16 cellular contexts compared by ENCODE assay signal in genomic region chr3:180325958-180326357, GRCh38.
A peak's percentile ranks its signal among the peaks of the same experiment; 100 is the strongest.
DNase-seq lines count a peak whose midpoint lies in the region; ATAC-seq and TF ChIP-seq lines count a peak whose summit lies in the region.
"Had no signal": no experiment of that assay in that cellular context is flagged by ENCODE, and none has a peak within 500 bp of the region (broad histone marks: within the 10 kb centered on the region; RNA-seq: fewer than 3 reads in every experiment).

No MANE protein-coding gene starts in this region.

- H3K9me3 Mint-ChIP-seq in GM23338 (no peaks in the 10 kb centered on the region), endodermal cell (no peaks in the 10 kb centered on the region), neural crest cell (no peaks in the 10 kb centered on the region)
- H3K9me3 Mint-ChIP-seq: CD8-positive, alpha-beta T cell had no signal

- no peak overlapping the region; the same call in 1 of the 2 replicates for H3K27ac Mint-ChIP-seq in GM23338
- H3K27ac Mint-ChIP-seq in endodermal cell = no peak overlapping the region
- H3K27ac Mint-ChIP-seq in neural crest cell (ENCODE audit: unreplicated experiment) = peak overlapping the region; percentile 83
- H3K27ac Mint-ChIP-seq: CD14-positive monocyte; CD8-positive, alpha-beta T cell had no signal

- H3K36me3 ChIP-seq in GM23338 (ENCODE audit: insufficient read depth) (no peaks in the 10 kb centered on the region), endodermal cell (ENCODE audit: control insufficient read depth, insufficient read depth, low read length) (no peaks in the 10 kb centered on the region)

- peak; percentile 31; the same call in 1 of the 3 replicates for ATAC-seq in GM23338
- ATAC-seq: A549; CD8-positive, alpha-beta T cell; HCT116; K562 had no signal

- DNase-seq in ELR (ENCODE audit: low read depth) = peak; percentile 11
- no peak for DNase-seq in GM23338 (ENCODE audit: low spot score)
- no peak for DNase-seq in endodermal cell
- DNase-seq in neural crest cell (ENCODE audit: low read depth, low spot score) = no peak
- no peak for DNase-seq in G401 (ENCODE audit: low spot score)
- no peak for DNase-seq in DMS153 treated with DMSO at 0.1 percent for 48 hours (lab: John Stamatoyannopoulos, UW; ENCODE audit: unreplicated experiment)
- no peak for DNase-seq in stimulated activated CD4-positive, alpha-beta T cell treated with anti-CD3 and anti-CD28 coated beads, Interleukin-1b, Interleukin-23, amount 100 ng/mL, for 48 hours
- DNase-seq in erythroblast (lab: John Stamatoyannopoulos, UW) = no peak
- DNase-seq: CD8-positive, alpha-beta T cell; COR-L47; DMS153 had no signal

- H3K4me3 Mint-ChIP-seq in GM23338 (no peak overlapping the region), endodermal cell (no peak overlapping the region), neural crest cell (no peak overlapping the region)
- H3K4me3 Mint-ChIP-seq: CD14-positive monocyte; CD8-positive, alpha-beta T cell had no signal

- H3K4me1 Mint-ChIP-seq in GM23338 = peaks cover 17% of the 10 kb centered on the region
- H3K4me1 Mint-ChIP-seq in endodermal cell = peaks cover 22% of the 10 kb centered on the region
- H3K4me1 Mint-ChIP-seq in neural crest cell = no peaks in the 10 kb centered on the region
- H3K4me1 Mint-ChIP-seq: CD14-positive monocyte had no signal

- no peaks in the 10 kb centered on the region for H3K79me2 ChIP-seq in GM23338 (replicated peaks; ENCODE audit: insufficient read depth)

- H3K9me3 ChIP-seq in endodermal cell (ENCODE audit: control insufficient read depth, low read length) = no peaks in the 10 kb centered on the region
- H3K9me3 ChIP-seq: A549 had no signal

- H3K9ac ChIP-seq in endodermal cell (ENCODE audit: extremely low read depth, low read length, poor library complexity, severe bottlenecking) = no peak overlapping the region

- WGBS in endodermal cell (ENCODE audit: insufficient coverage in 1 of 2, insufficient read length in 1 of 2), 2 experiments = 80 to 99% methylated on average over 1 to 3 of the region's 3 CpGs

- H2AFZ ChIP-seq in GM23338 = no peak overlapping the region

- TF ChIP-seq POLR2A in erythroblast (IDR thresholded peaks at IDR 0.05; ENCODE audit: low read length) = no peak

- H3K4me3 ChIP-seq in GM23338 = no peak overlapping the region
- H3K4me3 ChIP-seq in endodermal cell (ENCODE audit: low read length) = no peak overlapping the region
- H3K4me3 ChIP-seq: A549, K562 had no signal

- H3K36me3 Mint-ChIP-seq in GM23338 (ENCODE audit: low read depth) = no peaks in the 10 kb centered on the region
- no peaks in the 10 kb centered on the region for H3K36me3 Mint-ChIP-seq in endodermal cell (ENCODE audit: low read depth)
- no peaks in the 10 kb centered on the region for H3K36me3 Mint-ChIP-seq in neural crest cell (ENCODE audit: low read depth)
- H3K36me3 Mint-ChIP-seq: CD14-positive monocyte; CD8-positive, alpha-beta T cell had no signal

- H3K4me1 ChIP-seq in GM23338 (ENCODE audit: insufficient read depth) (peaks cover 20% of the 10 kb centered on the region), endodermal cell (ENCODE audit: control insufficient read depth, insufficient read depth, low read length) (peaks cover 15% of the 10 kb centered on the region)
- H3K4me1 ChIP-seq: A549 had no signal

- in situ Hi-C loops in G401 (cut with HindIII; ENCODE audit: low sequenced_read_pairs) = no loop called here

- H3K27me3 ChIP-seq in GM23338 (ENCODE audit: insufficient read depth) (no peaks in the 10 kb centered on the region), endodermal cell (ENCODE audit: control insufficient read depth, insufficient read depth, low read length, poor library complexity, severe bottlenecking) (no peaks in the 10 kb centered on the region)

- no peaks in the 10 kb centered on the region for H4K20me1 ChIP-seq in GM23338 (replicated peaks; ENCODE audit: insufficient read depth)

- TF ChIP-seq CTCF in GM23338 (conservative IDR thresholded peaks at IDR 0.05; ENCODE audit: low read depth in 2 of 2) (no peak), endodermal cell (conservative IDR thresholded peaks at IDR 0.05) (peak; percentile 41), neural crest cell (conservative IDR thresholded peaks at IDR 0.05) (no peak)

- H3K27ac ChIP-seq in GM23338 (ENCODE audit: low read depth) = no peak overlapping the region
- H3K27ac ChIP-seq in endodermal cell (ENCODE audit: low read depth, low read length) = no peak overlapping the region
- H3K27ac ChIP-seq: A549, HL-60 had no signal

- no peaks in the 10 kb centered on the region; the same call in 1 of the 2 replicates for H3K9me2 ChIP-seq in GM23338 (ENCODE audit: insufficient read depth)

- H3F3A ChIP-seq in GM23338 (replicated peaks; ENCODE audit: low read depth) = no peaks in the 10 kb centered on the region

- H3K4me2 ChIP-seq in GM23338 = no peak overlapping the region
- H3K4me2 ChIP-seq: A549 had no signal

- H3K27me3 Mint-ChIP-seq in GM23338 (ENCODE audit: insufficient read depth, low read depth, poor library complexity) (peaks cover 2% of the 10 kb centered on the region), endodermal cell (ENCODE audit: insufficient read depth) (no peaks in the 10 kb centered on the region), neural crest cell (ENCODE audit: low read depth) (no peaks in the 10 kb centered on the region)

TF ChIP-seq in GM23338, 12 proteins besides CTCF, POLR2A, EP300 and RAD21 (continues in another document):
- TF ChIP-seq POLR2AphosphoS5 (IDR thresholded peaks at IDR 0.05; ENCODE audit: low read depth) = no peak
- no peak for TF ChIP-seq CREB1 (CRISPR knock-in tag; IDR thresholded peaks at IDR 0.05; ENCODE audit: low read depth)
- TF ChIP-seq STAT1 (IDR thresholded peaks at IDR 0.05; ENCODE audit: unreplicated experiment) = no peak
- TF ChIP-seq EZH2phosphoT487 (IDR thresholded peaks at IDR 0.05; ENCODE audit: unreplicated experiment) = no peak
- no peak for TF ChIP-seq ZNF331 (CRISPR knock-in tag; IDR thresholded peaks at IDR 0.05; ENCODE audit: low read depth)
- TF ChIP-seq JUNB (IDR thresholded peaks at IDR 0.05; ENCODE audit: unreplicated experiment) = no peak
- no peak for TF ChIP-seq ZNF462 (CRISPR knock-in tag; IDR thresholded peaks at IDR 0.05)
- no peak for TF ChIP-seq NANOG (IDR thresholded peaks at IDR 0.05; ENCODE audit: borderline replicate concordance)
